Comparison of ENCODE assay signal across 13 cellular contexts in the genomic region with DNA sequence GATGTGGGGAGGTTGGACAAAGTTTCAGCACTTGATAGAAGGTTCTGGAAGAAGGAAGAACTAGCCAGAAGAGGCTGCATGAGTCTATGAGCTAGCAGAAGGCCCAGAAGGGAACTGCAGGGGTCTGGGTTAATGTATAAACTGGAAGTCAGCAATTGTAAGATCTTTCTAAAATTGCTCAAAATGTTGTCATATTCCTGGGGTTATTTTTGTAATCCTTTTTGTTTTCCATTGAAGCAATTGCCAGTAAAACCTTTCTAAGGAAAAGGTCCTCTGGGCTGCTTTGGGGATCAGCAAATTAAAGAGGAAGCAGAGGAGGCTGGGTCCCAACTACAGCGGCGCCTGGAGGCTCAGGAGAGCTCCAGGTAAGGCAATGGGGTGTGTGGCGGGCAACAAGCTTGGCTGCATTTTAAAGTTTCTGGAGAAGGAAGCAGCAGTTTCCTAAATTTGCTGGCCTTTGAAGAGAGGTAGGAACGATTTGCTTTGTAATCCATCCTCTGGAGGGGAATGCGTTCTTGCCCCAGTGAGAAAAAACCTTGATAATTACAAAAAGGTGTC. TPM values are rescaled to one million over a fixed set of nuclear protein-coding genes. Genes with fewer than 3 reads are reported as not detected.
A peak's percentile ranks its signal among the peaks of the same experiment; 100 is the strongest.
DNase-seq lines count a peak whose midpoint lies in the region; ATAC-seq and TF ChIP-seq lines count a peak whose summit lies in the region.
"Had no signal": no experiment of that assay in that cellular context is flagged by ENCODE, and none has a peak within 500 bp of the region (broad histone marks: within the 10 kb centered on the region; RNA-seq: fewer than 3 reads in every experiment).

No MANE protein-coding gene starts in this region.

- H3K36me3 Mint-ChIP-seq in MCF 10A (ENCODE audit: insufficient read depth, unreplicated experiment) (no peaks in the 10 kb centered on the region), HFFc6 (ENCODE audit: low read depth) (peaks cover 4% of the 10 kb centered on the region; the same call in 1 of the 2 replicates)
- H3K36me3 Mint-ChIP-seq: activated naive CD8-positive, alpha-beta T cell had no signal

- H3K27ac Mint-ChIP-seq in MCF 10A (ENCODE audit: low read depth, unreplicated experiment): no peak overlapping the region
- no peak overlapping the region; the same call in 1 of the 2 replicates for H3K27ac Mint-ChIP-seq in HFFc6
- H3K27ac Mint-ChIP-seq: activated naive CD8-positive, alpha-beta T cell had no signal

- dilution Hi-C loops in mammary epithelial cell (cut with HindIII; ENCODE audit: low sequenced_read_pairs): no loop called here

- H3K9me3 ChIP-seq in mammary epithelial cell (replicated peaks; ENCODE audit: insufficient read depth, low read length): no peaks in the 10 kb centered on the region
- H3K9me3 ChIP-seq in esophagus (ENCODE audit: control insufficient read depth in 2 of 2, insufficient read depth in 1 of 2, low read depth in 1 of 2, low read length in 1 of 2): no peaks in the 10 kb centered on the region
- H3K9me3 ChIP-seq in neuronal stem cell (replicated peaks in 1 of 2; ENCODE audit: control insufficient read depth in 2 of 2, insufficient read depth in 1 of 2, low read depth in 1 of 2, low read length in 2 of 2): no peaks in the 10 kb centered on the region
- no peaks in the 10 kb centered on the region for H3K9me3 ChIP-seq in upper lobe of right lung

- no peak overlapping the region for H2AK5ac ChIP-seq in neuronal stem cell (ENCODE audit: low read depth, low read length)

- no peak overlapping the region for H3K27ac ChIP-seq in mammary epithelial cell (ENCODE audit: insufficient read depth, low read depth, low read length)
- peak overlapping the region; percentile 64 to 66 for H3K27ac ChIP-seq in esophagus (ENCODE audit: low read depth in 2 of 2, low read length in 1 of 2)
- no peak overlapping the region for H3K27ac ChIP-seq in neuronal stem cell (replicated peaks; ENCODE audit: low read length)
- peak overlapping the region; percentile 71 for H3K27ac ChIP-seq in upper lobe of right lung
- no peak overlapping the region for H3K27ac ChIP-seq in foreskin keratinocyte
- H3K27ac ChIP-seq: 22Rv1 had no signal

- no peak overlapping the region for H4K91ac ChIP-seq in neuronal stem cell (ENCODE audit: low read depth, low read length, poor library complexity)

- H3K14ac ChIP-seq in neuronal stem cell (ENCODE audit: low read length): no peak overlapping the region

- TF ChIP-seq CTCF in MCF 10A (IDR thresholded peaks at IDR 0.05; ENCODE audit: unreplicated experiment) (no peak), mammary epithelial cell (conservative IDR thresholded peaks at IDR 0.05 in 1 of 2, IDR thresholded peaks at IDR 0.05 in 1 of 2; ENCODE audit: extremely low read depth in 1 of 2, insufficient read depth in 1 of 2, low read depth in 1 of 2, low read length in 2 of 2) (no peak), upper lobe of right lung (IDR thresholded peaks at IDR 0.05) (no peak), HFFc6 (IDR thresholded peaks at IDR 0.05) (no peak), foreskin keratinocyte (conservative IDR thresholded peaks at IDR 0.05) (no peak)

- WGBS in mammary epithelial cell (ENCODE audit: low coverage, missing lambda C conversion rate): 95% methylated on average over 5 of the region's 5 CpGs
- 54 to 75% methylated on average over 5 of the region's 5 CpGs for WGBS in esophagus, 2 donors
- no CpG with 5 or more reads among the region's 5 CpGs for WGBS in neuronal stem cell (ENCODE audit: extremely low coverage in 2 of 2, insufficient read length in 2 of 2, insufficient replicate concordance in 1 of 2), 2 donors

- in situ Hi-C loops in mammary epithelial cell (cut with MboI; ENCODE audit: low sequenced_read_pairs in 2 of 2): no loop called here

- H2BK5ac ChIP-seq in neuronal stem cell (ENCODE audit: low read length): no peak overlapping the region

- no peak overlapping the region for H3K4me3 ChIP-seq in mammary epithelial cell (replicated peaks in 1 of 3; ENCODE audit: insufficient read depth in 1 of 3, low read depth in 2 of 3, low read length in 3 of 3)
- H3K4me3 ChIP-seq in esophagus (ENCODE audit: low read depth in 1 of 2, low read length in 2 of 2): no peak overlapping the region
- no peak overlapping the region for H3K4me3 ChIP-seq in neuronal stem cell (ENCODE audit: low read length in 2 of 2)
- H3K4me3 ChIP-seq in upper lobe of right lung: no peak overlapping the region

- H4K8ac ChIP-seq in neuronal stem cell (ENCODE audit: low read depth, low read length): no peak overlapping the region

- intact Hi-C loops in MCF 10A (cut with micrococcal nuclease) (no loop called here), mammary epithelial cell (cut with micrococcal nuclease) (no loop called here), upper lobe of right lung (cut with DNase I) (no loop called here)

- H3K4me1 ChIP-seq in mammary epithelial cell (ENCODE audit: insufficient read depth, low read length): peaks cover 9% of the 10 kb centered on the region
- no peaks in the 10 kb centered on the region for H3K4me1 ChIP-seq in esophagus (ENCODE audit: control insufficient read depth in 2 of 2, insufficient read depth in 2 of 2, low read length in 1 of 2)
- peaks cover 19 to 20% of the 10 kb centered on the region in 2 donors for H3K4me1 ChIP-seq in neuronal stem cell (ENCODE audit: control insufficient read depth in 2 of 2, insufficient read depth in 1 of 2, low read depth in 1 of 2, low read length in 2 of 2)
- H3K4me1 ChIP-seq in upper lobe of right lung: peaks cover 35% of the 10 kb centered on the region
- peaks cover 4% of the 10 kb centered on the region for H3K4me1 ChIP-seq in foreskin keratinocyte

- H3K79me2 ChIP-seq in mammary epithelial cell (ENCODE audit: insufficient read depth, low read length): no peaks in the 10 kb centered on the region

- H3K23ac ChIP-seq in neuronal stem cell (ENCODE audit: low read depth, low read length, poor library complexity): no peak overlapping the region

- H2AFZ ChIP-seq in mammary epithelial cell (ENCODE audit: low read depth, low read length) (no peak overlapping the region), neuronal stem cell (ENCODE audit: low read length) (peak overlapping the region; percentile 33)

- H3K18ac ChIP-seq in neuronal stem cell (ENCODE audit: low read length): no peak overlapping the region

- no TSS peak for BruUV-seq in MCF 10A (replicated peaks; lab: Mats Ljungman, UMichigan)
- no TSS peak for BruUV-seq in mammary epithelial cell (replicated peaks; lab: Mats Ljungman, UMichigan)

- H4K20me1 ChIP-seq in mammary epithelial cell (ENCODE audit: insufficient read depth, low read length): no peaks in the 10 kb centered on the region

- no peaks in the 10 kb centered on the region for H3K9me3 Mint-ChIP-seq in MCF 10A (ENCODE audit: unreplicated experiment)
- no peaks in the 10 kb centered on the region for H3K9me3 Mint-ChIP-seq in HFFc6

- H3K36me3 ChIP-seq in mammary epithelial cell (ENCODE audit: insufficient read depth, low read length): no peaks in the 10 kb centered on the region
- H3K36me3 ChIP-seq in esophagus (ENCODE audit: control insufficient read depth in 2 of 2, insufficient read depth in 2 of 2, low read length in 1 of 2): peaks cover 0 to 3% of the 10 kb centered on the region in 2 donors
- H3K36me3 ChIP-seq in neuronal stem cell (replicated peaks in 1 of 2; ENCODE audit: control insufficient read depth in 2 of 2, insufficient read depth in 2 of 2, low read length in 2 of 2): peaks cover 0 to 2% of the 10 kb centered on the region in 2 donors
- no peaks in the 10 kb centered on the region for H3K36me3 ChIP-seq in upper lobe of right lung

- no peak overlapping the region for H3K9ac ChIP-seq in mammary epithelial cell (ENCODE audit: insufficient read depth, low read length)
- no peak overlapping the region for H3K9ac ChIP-seq in neuronal stem cell (ENCODE audit: low read depth, low read length, poor library complexity)

- H3K79me1 ChIP-seq in neuronal stem cell (ENCODE audit: low read depth, low read length): no peaks in the 10 kb centered on the region

- H2BK120ac ChIP-seq in neuronal stem cell (ENCODE audit: low read depth, low read length): no peak overlapping the region

- no peak overlapping the region for H2BK15ac ChIP-seq in neuronal stem cell (ENCODE audit: low read length)

- no peak overlapping the region for H3K4me2 ChIP-seq in mammary epithelial cell (ENCODE audit: insufficient read depth, low read depth, low read length)
- H3K4me2 ChIP-seq in neuronal stem cell (ENCODE audit: insufficient read depth, low read length, poor library complexity, severe bottlenecking): no peak overlapping the region

- no peak overlapping the region for H3K4ac ChIP-seq in neuronal stem cell (ENCODE audit: low read length)

- H3K4me3 Mint-ChIP-seq in MCF 10A (ENCODE audit: unreplicated experiment) (no peak overlapping the region), HFFc6 (no peak overlapping the region)
- H3K4me3 Mint-ChIP-seq: activated naive CD8-positive, alpha-beta T cell had no signal

- DNase-seq in MCF 10A (ENCODE audit: unreplicated experiment): peak; percentile 4
- no peak for DNase-seq in mammary epithelial cell
- DNase-seq in neuronal stem cell (ENCODE audit: low spot score): no peak
- no peak for DNase-seq in upper lobe of right lung
- no peak for DNase-seq in HFFc6
- DNase-seq in foreskin keratinocyte: no peak
- DNase-seq: NCI-H146, occipital lobe, T-helper 1 cell had no signal

- no peak overlapping the region for H2BK12ac ChIP-seq in neuronal stem cell (ENCODE audit: low read length)

- no peak for ATAC-seq in upper lobe of right lung
- ATAC-seq in HG03280 (IDR thresholded peaks at IDR 0.05; ENCODE audit: unreplicated experiment): no peak
- ATAC-seq in foreskin keratinocyte: no peak

- POLR2A ChIA-PET in MCF 10A (lab: Yijun Ruan, JAX): no interaction called here

- H3K27me3 ChIP-seq in mammary epithelial cell (ENCODE audit: insufficient read depth, low read length) (no peaks in the 10 kb centered on the region), esophagus (ENCODE audit: control insufficient read depth in 1 of 2, insufficient read depth in 2 of 2, low read length in 2 of 2) (no peaks in the 10 kb centered on the region), neuronal stem cell (ENCODE audit: control insufficient read depth in 3 of 3, insufficient read depth in 3 of 3, low read depth in 1 of 3, low read length in 3 of 3) (no peaks in the 10 kb centered on the region), upper lobe of right lung (no peaks in the 10 kb centered on the region), foreskin keratinocyte (no peaks in the 10 kb centered on the region)

- H3K27me3 Mint-ChIP-seq in MCF 10A (ENCODE audit: insufficient read depth, unreplicated experiment) (no peaks in the 10 kb centered on the region), HFFc6 (ENCODE audit: insufficient read depth) (peaks cover 1% of the 10 kb centered on the region; the same call in 1 of the 2 replicates)
- H3K27me3 Mint-ChIP-seq: activated naive CD8-positive, alpha-beta T cell had no signal

- H3K4me1 Mint-ChIP-seq in MCF 10A (ENCODE audit: insufficient read depth, unreplicated experiment) (no peaks in the 10 kb centered on the region), HFFc6 (ENCODE audit: low read depth) (0 out of 2 replicates have a peak, but pooled peaks cover 6% of the 10 kb centered on the region)

- CTCF ChIA-PET in MCF 10A (lab: Yijun Ruan, JAX) (interaction anchor here (0.7 to 1.4 kb wide), 5 partner anchors 43 to 438 kb away, joined by 3 to 4 read pairs (median 3); a partner anchor contains a TSS), mammary epithelial cell (lab: Charles Lee; ENCODE audit: low non-redundant PET) (no interaction called here)

RNA-seq across cellular contexts. Expression of a gene that starts 29.3 kb away (rescaled TPM):
- total RNA-seq in MCF 10A (2022) (0.54 and 0.70 TPM in 2 replicates), mammary epithelial cell (10 to 100 TPM in 1 of 2 donors, 1 to 10 TPM in 1; 2.4 to 16.5 TPM), upper lobe of right lung (8.2 TPM), foreskin keratinocyte (0.49 and 1.7 TPM in 2 replicates)
- polyA plus RNA-seq in mammary epithelial cell (0.79 TPM), esophagus (under 1 TPM; 0.53 to 0.61 TPM), foreskin keratinocyte (0.25 and 0.75 TPM in 2 replicates)
- 1.1 TPM for polyA minus RNA-seq in mammary epithelial cell
- 0.61 TPM for polyA plus RNA-seq in neuronal stem cell (2013, experiment 1 of 2)
- polyA plus RNA-seq in neuronal stem cell (2013, experiment 2 of 2): 0.65 TPM
- total RNA-seq in HFFc6 (2021; fragmentation: NEBNext Ultra II Directional; extraction: Animal tissue kit (Norgen Biotek cat#: 25700)): 1 to 10 TPM in 2 of 6 experiments, under 1 TPM in 4; 0.21 to 1.1 (median 0.94) TPM

RNA-seq across cellular contexts. Expression of a gene that starts 49.3 kb away (rescaled TPM):
- total RNA-seq in MCF 10A (2022) (not detected in 2 replicates), mammary epithelial cell (under 1 TPM in 1 of 2 donors, not detected in 1; 0.17 TPM), upper lobe of right lung (39.1 TPM), foreskin keratinocyte (not detected in 2 replicates)
- polyA plus RNA-seq in mammary epithelial cell (not detected), esophagus (1 to 10 TPM; 2.2 to 3.1 TPM), foreskin keratinocyte (not detected in 2 replicates)
- polyA minus RNA-seq in mammary epithelial cell: not detected
- polyA plus RNA-seq in neuronal stem cell (2013, experiment 1 of 2): 0.13 TPM
- polyA plus RNA-seq in neuronal stem cell (2013, experiment 2 of 2): 0.10 TPM
- total RNA-seq in HFFc6 (2021; fragmentation: NEBNext Ultra II Directional; extraction: Animal tissue kit (Norgen Biotek cat#: 25700)): not detected

Comparison
In these comparisons a context has a peak if more than half of its experiments do, and no peak if none do; other contexts are left out.
1. H3K27ac ChIP-seq: peak in esophagus (2 of 2) and upper lobe of right lung (single experiment); none in mammary epithelial cell (single experiment), neuronal stem cell (single experiment) and foreskin keratinocyte (single experiment).
2. RNA of a gene that starts 49.3 kb away (total RNA-seq): 39.1 TPM in upper lobe of right lung (single experiment); 0.17 TPM in mammary epithelial cell, not detected in MCF 10A, not detected in HFFc6 and not detected in foreskin keratinocyte; every median in the first group is over 10 times any median in the second.